Comparison of ENCODE assay signal across 9 cellular contexts in the genomic region with DNA sequence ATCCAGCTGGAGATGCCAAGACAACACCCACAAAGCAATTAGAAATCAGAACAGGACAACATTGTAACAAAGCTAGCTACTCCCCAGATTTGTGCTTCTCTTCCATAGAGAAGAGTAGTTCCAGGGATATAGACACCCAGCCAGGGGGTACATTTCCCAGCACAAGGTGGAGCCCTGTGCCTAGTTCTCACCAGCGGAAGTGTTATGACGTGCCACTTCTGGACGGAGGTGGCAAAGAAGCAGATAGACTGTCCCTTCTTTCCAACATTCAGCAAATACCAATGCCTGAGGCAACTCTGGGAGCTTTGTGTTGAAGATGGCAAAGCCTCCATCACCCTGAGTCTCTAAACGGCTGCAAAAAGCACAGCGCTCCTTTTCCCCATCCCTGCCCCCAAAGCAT. TPM values are rescaled to one million over a fixed set of nuclear protein-coding genes. Genes with fewer than 3 reads are reported as not detected.
DNase-seq lines count a peak whose midpoint lies in the region; TF ChIP-seq lines count a peak whose summit lies in the region.
"Had no signal": no experiment of that assay in that cellular context is flagged by ENCODE, and none has a peak within 500 bp of the region (broad histone marks: within the 10 kb centered on the region; RNA-seq: fewer than 3 reads in every experiment).

No MANE protein-coding gene starts in this region.

- H3K9me3 ChIP-seq in OCI-LY3 (ENCODE audit: insufficient read depth, low read length) (no peaks in the 10 kb centered on the region), trophoblast cell (ENCODE audit: insufficient read depth, low read depth, low read length) (no peaks in the 10 kb centered on the region)
- H3K9me3 ChIP-seq in effector memory CD4-positive, alpha-beta T cell (ENCODE audit: control insufficient read depth, low read length): no peaks in the 10 kb centered on the region
- H3K9me3 ChIP-seq: HAP-1 had no signal

- H3K14ac ChIP-seq in trophoblast cell (ENCODE audit: low read length): no peak overlapping the region

- H3K4me2 ChIP-seq in OCI-LY3 (ENCODE audit: low read length): peak overlapping the region; percentile 35
- H3K4me2 ChIP-seq in trophoblast cell (ENCODE audit: low read length): no peak overlapping the region

- no peak overlapping the region for H3K23ac ChIP-seq in trophoblast cell (ENCODE audit: low read length)

- H3K36me3 ChIP-seq in OCI-LY3 (replicated peaks; ENCODE audit: low read depth, low read length) (no peaks in the 10 kb centered on the region), trophoblast cell (ENCODE audit: control insufficient read depth in 1 of 2, insufficient read depth in 2 of 2, low read length in 2 of 2) (no peaks in the 10 kb centered on the region)
- no peaks in the 10 kb centered on the region for H3K36me3 ChIP-seq in effector memory CD4-positive, alpha-beta T cell (ENCODE audit: control insufficient read depth, insufficient read depth, low read length)
- H3K36me3 ChIP-seq: HAP-1 had no signal

- no peak overlapping the region for H2BK12ac ChIP-seq in trophoblast cell (ENCODE audit: low read length)

- H4K8ac ChIP-seq in trophoblast cell (ENCODE audit: low read depth, low read length): no peak overlapping the region

- no peak overlapping the region for H4K12ac ChIP-seq in trophoblast cell (ENCODE audit: low read depth, low read length)

- no peak overlapping the region for H4K91ac ChIP-seq in trophoblast cell (ENCODE audit: low read depth, low read length)

- H3K4me1 ChIP-seq in OCI-LY3 (ENCODE audit: low read length) (no peaks in the 10 kb centered on the region), trophoblast cell (ENCODE audit: control insufficient read depth in 1 of 2, insufficient read depth in 2 of 2, low read length in 2 of 2) (no peaks in the 10 kb centered on the region)
- no peaks in the 10 kb centered on the region for H3K4me1 ChIP-seq in effector memory CD4-positive, alpha-beta T cell (ENCODE audit: control insufficient read depth, insufficient read depth, low read length, poor library complexity, severe bottlenecking)

- H3K27ac ChIP-seq in OCI-LY3 (ENCODE audit: low read length) (no peak overlapping the region), trophoblast cell (ENCODE audit: low read depth, low read length) (no peak overlapping the region)
- no peak overlapping the region for H3K27ac ChIP-seq in effector memory CD4-positive, alpha-beta T cell (ENCODE audit: insufficient read depth, low read length, poor library complexity, severe bottlenecking)

- no peak overlapping the region for H3K4ac ChIP-seq in trophoblast cell (ENCODE audit: low read depth, low read length)

- TF ChIP-seq CTCF in GM12873 (IDR thresholded peaks at IDR 0.05; ENCODE audit: insufficient read depth, low read depth, low read length, missing control alignments): peak; percentile 12
- TF ChIP-seq CTCF in OCI-LY3 (IDR thresholded peaks at IDR 0.05; ENCODE audit: low read depth, low read length): peak; percentile 50

- H3K79me1 ChIP-seq in trophoblast cell (ENCODE audit: low read length): no peaks in the 10 kb centered on the region

- no peak overlapping the region for H2AK5ac ChIP-seq in trophoblast cell (ENCODE audit: low read length)

- no peaks in the 10 kb centered on the region for H4K20me1 ChIP-seq in OCI-LY3 (ENCODE audit: insufficient read depth, low read length)

- H3K79me2 ChIP-seq in OCI-LY3 (ENCODE audit: low read length) (no peaks in the 10 kb centered on the region), trophoblast cell (ENCODE audit: control insufficient read depth, insufficient read depth, low read length, poor library complexity) (no peaks in the 10 kb centered on the region)

- H3K27me3 ChIP-seq in OCI-LY3 (ENCODE audit: low read depth, low read length): peaks cover 2% of the 10 kb centered on the region; the same call in 1 of the 2 replicates
- no peaks in the 10 kb centered on the region for H3K27me3 ChIP-seq in trophoblast cell (ENCODE audit: insufficient read depth, low read length)
- no peaks in the 10 kb centered on the region for H3K27me3 ChIP-seq in effector memory CD4-positive, alpha-beta T cell (replicated peaks; ENCODE audit: control insufficient read depth, insufficient read depth, low read length, poor library complexity, severe bottlenecking)

- no peak overlapping the region for H2BK5ac ChIP-seq in trophoblast cell (ENCODE audit: low read depth, low read length, poor library complexity)

- H3K18ac ChIP-seq in trophoblast cell (ENCODE audit: low read length): no peak overlapping the region

- H3K9ac ChIP-seq in OCI-LY3 (ENCODE audit: low read length) (no peak overlapping the region), trophoblast cell (ENCODE audit: low read length) (no peak overlapping the region)

- H2BK120ac ChIP-seq in trophoblast cell (ENCODE audit: insufficient read depth, low read length, poor library complexity): no peak overlapping the region

- peak overlapping the region; percentile 40 for H3K4me3 ChIP-seq in OCI-LY3 (ENCODE audit: low read length)
- no peak overlapping the region for H3K4me3 ChIP-seq in trophoblast cell (ENCODE audit: low read depth, low read length)
- no peak overlapping the region for H3K4me3 ChIP-seq in effector memory CD4-positive, alpha-beta T cell (ENCODE audit: insufficient read depth, low read depth, low read length, poor library complexity, severe bottlenecking)
- H3K4me3 ChIP-seq: HAP-1 had no signal

- peak; percentile 57 for DNase-seq in fibroblast of gingiva (ENCODE audit: low read depth)
- DNase-seq in trophoblast cell: peak; percentile 42 to 76
- DNase-seq in NAMALWA (ENCODE audit: low spot score): no peak
- no peak for DNase-seq in H4 (ENCODE audit: low spot score)
- no peak for DNase-seq in SKM-1 treated with dmso at 0.1 percent for 144 hours (lab: John Stamatoyannopoulos, UW; ENCODE audit: unreplicated experiment)
- DNase-seq in effector memory CD4-positive, alpha-beta T cell: no peak

- no CpG with 5 or more reads among the region's 5 CpGs for WGBS in trophoblast cell (ENCODE audit: extremely low coverage, insufficient coverage, insufficient read length)

- peak overlapping the region; percentile 71; the same call in 1 of the 2 replicates for H2AFZ ChIP-seq in OCI-LY3 (ENCODE audit: low read depth, low read length)
- H2AFZ ChIP-seq in trophoblast cell (ENCODE audit: insufficient read depth, low read length, poor library complexity): no peak overlapping the region

RNA-seq across cellular contexts. Expression of gene GSAP, which starts 23.4 kb away (rescaled TPM):
- polyA plus RNA-seq in trophoblast cell (2013): 0.12 and 0.21 TPM in 2 replicates
- 2.1 and 5.0 TPM in 2 replicates for total RNA-seq in H4 (2014; rRNA removed; shearing (Covaris generic))

Comparison
In these comparisons a context has a peak if more than half of its experiments do, and no peak if none do; other contexts are left out.
1. DNase-seq: peak in fibroblast of gingiva (single experiment) and trophoblast cell (2 of 2); none in NAMALWA (single experiment), H4 (single experiment), SKM-1 treated with dmso at 0.1 percent for 144 hours (single experiment) and effector memory CD4-positive, alpha-beta T cell (0 of 3).